ENCODE assay signal across 37 cellular contexts in the genomic region with DNA sequence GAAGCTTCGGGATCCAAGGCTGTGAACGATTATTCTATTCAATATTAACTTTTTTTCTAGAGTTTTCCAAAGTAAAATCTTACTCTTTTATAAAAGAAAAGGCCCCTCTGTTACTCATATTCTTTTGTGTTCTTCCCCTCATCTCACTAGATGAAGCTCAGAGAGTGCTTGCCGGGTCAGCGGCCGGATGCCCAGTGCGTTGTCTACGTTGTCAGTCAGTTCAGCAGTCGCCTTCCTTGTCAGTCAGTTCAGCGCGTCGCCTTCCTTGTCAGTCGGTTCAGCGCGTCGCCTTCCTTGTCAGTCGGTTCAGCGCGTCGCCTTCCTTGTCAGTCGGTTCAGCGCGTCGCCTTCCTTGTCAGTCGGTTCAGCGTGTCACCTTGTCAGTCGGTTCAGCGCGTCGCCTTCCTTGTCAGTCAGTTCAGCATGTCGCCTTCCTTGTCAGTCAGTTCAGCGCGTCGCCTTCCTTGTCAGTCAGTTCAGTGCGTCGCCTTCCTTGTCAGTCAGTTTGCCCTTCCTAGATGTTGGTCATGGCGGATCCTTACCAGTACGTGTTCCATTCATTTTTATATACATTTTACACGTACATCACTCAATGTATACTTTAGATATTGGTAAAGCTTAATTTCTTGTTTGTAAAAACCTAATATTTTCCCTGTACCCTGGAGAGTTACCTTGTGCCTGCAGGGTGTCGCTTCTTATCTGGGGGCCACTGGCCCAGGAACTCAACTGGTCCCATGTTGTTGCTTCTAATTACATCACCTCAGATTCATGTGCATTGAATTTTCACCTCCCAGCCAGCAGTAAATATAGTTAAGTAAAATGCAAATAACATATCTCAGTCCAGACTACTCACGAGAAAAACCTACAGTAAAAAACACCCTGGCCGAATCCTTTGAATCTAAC.
"Had no signal": no experiment of that assay in that cellular context is flagged by ENCODE, and none has a peak within 500 bp of the region (broad histone marks: within the 10 kb centered on the region; RNA-seq: fewer than 3 reads in every experiment).

No MANE protein-coding gene starts in this region.

- H3K4me1 Mint-ChIP-seq: activated B cell treated with CpG ODN at 0.5 μM for 24 hours; activated CD4-positive, alpha-beta T cell treated with anti-CD3 and anti-CD28 coated beads, Interleukin-2, amount 10 ng/mL, durations not matched to agents 24 days and 14 days; activated naive CD8-positive, alpha-beta T cell treated with anti-CD3 and anti-CD28 coated beads for 36 hours; activated T-helper 17 cell treated with anti-CD3 and anti-CD28 coated beads, Interleukin-2, amount 50 U/mL, for 72 hours had no signal

- H3K4me3 Mint-ChIP-seq: activated B cell treated with CpG ODN at 0.5 μM for 24 hours; activated CD4-positive, alpha-beta memory T cell treated with anti-CD3 and anti-CD28 coated beads for 36 hours; activated CD4-positive, alpha-beta T cell treated with anti-CD3 and anti-CD28 coated beads, Interleukin-2, amount 10 ng/mL, durations not matched to agents 24 days and 14 days; activated CD8-positive, alpha-beta T cell treated with anti-CD3 and anti-CD28 coated beads for 36 hours; activated naive CD4-positive, alpha-beta T cell treated with anti-CD3 and anti-CD28 coated beads for 36 hours; activated naive CD8-positive, alpha-beta T cell treated with anti-CD3 and anti-CD28 coated beads for 36 hours; activated T-cell treated with anti-CD3 and anti-CD28 coated beads, Interleukin-2, amount 50 U/mL, for 4 hours; activated T-cell treated with anti-CD3 and anti-CD28 coated beads, Interleukin-2, amount 50 U/mL, for 72 hours; activated T-helper 1 cell treated with anti-CD3 and anti-CD28 coated beads, Interleukin-12 subunit alpha, Interleukin-12 subunit beta, Interleukin-2, Interleukin-4 antibody, amounts not matched to agents 30 ng/mL and 10 ng/mL and 1 ng/mL, durations not matched to agents 14 hours and 24 hours and 36 hours; activated T-helper 17 cell treated with anti-CD3 and anti-CD28 coated beads, Interleukin-2, amount 50 U/mL, for 72 hours; T-helper 1 cell treated with Interleukin-12 subunit alpha and Interleukin-12 subunit beta and Interleukin-4 antibody, amounts not matched to agents 30 μg/mL and 1 μg/mL, for 36 hours; T-helper 2 cell treated with Interferon-gamma antibody and Interleukin-4, amounts not matched to agents 5 μg/mL and 100 μg/mL, for 36 hours had no signal

- H3K4me1 ChIP-seq: adrenal gland, body of pancreas, breast epithelium had no signal

- FAIRE-seq: astrocyte, TTC549 had no signal

- H3K27me3 Mint-ChIP-seq: activated B cell treated with CpG ODN at 0.5 μM for 24 hours; activated CD4-positive, alpha-beta T cell treated with anti-CD3 and anti-CD28 coated beads, Interleukin-2, amount 10 ng/mL, durations not matched to agents 24 days and 14 days; activated CD8-positive, alpha-beta T cell treated with anti-CD3 and anti-CD28 coated beads for 36 hours; activated naive CD8-positive, alpha-beta T cell treated with anti-CD3 and anti-CD28 coated beads for 36 hours had no signal

- H3K27me3 ChIP-seq: adrenal gland, body of pancreas, brain microvascular endothelial cell, breast epithelium had no signal

- H3K36me3 Mint-ChIP-seq: activated CD4-positive, alpha-beta memory T cell treated with anti-CD3 and anti-CD28 coated beads for 36 hours; activated naive CD4-positive, alpha-beta T cell treated with anti-CD3 and anti-CD28 coated beads, Interleukin-2, amount 50 U/mL, for 72 hours; activated naive CD8-positive, alpha-beta T cell treated with anti-CD3 and anti-CD28 coated beads for 36 hours had no signal

- H3K27ac Mint-ChIP-seq: activated B cell treated with CpG ODN at 0.5 μM for 24 hours; activated CD4-positive, alpha-beta memory T cell treated with anti-CD3 and anti-CD28 coated beads for 36 hours; activated CD4-positive, alpha-beta T cell treated with anti-CD3 and anti-CD28 coated beads, Interleukin-2, amount 10 ng/mL, durations not matched to agents 24 days and 14 days; activated CD8-positive, alpha-beta T cell treated with anti-CD3 and anti-CD28 coated beads for 36 hours; activated naive CD4-positive, alpha-beta T cell treated with anti-CD3 and anti-CD28 coated beads for 36 hours; activated naive CD4-positive, alpha-beta T cell treated with anti-CD3 and anti-CD28 coated beads, Interleukin-2, amount 50 U/mL, for 72 hours; activated naive CD8-positive, alpha-beta T cell treated with anti-CD3 and anti-CD28 coated beads for 36 hours; activated T-cell treated with anti-CD3 and anti-CD28 coated beads, Interleukin-2, amount 50 U/mL, for 72 hours; activated T-helper 1 cell treated with anti-CD3 and anti-CD28 coated beads, Interleukin-12 subunit alpha, Interleukin-12 subunit beta, Interleukin-2, Interleukin-4 antibody, amounts not matched to agents 30 ng/mL and 10 ng/mL and 1 ng/mL, durations not matched to agents 14 hours and 24 hours and 36 hours; activated T-helper 17 cell treated with anti-CD3 and anti-CD28 coated beads, Interleukin-2, amount 50 U/mL, for 72 hours; T-helper 1 cell treated with Interleukin-12 subunit alpha and Interleukin-12 subunit beta and Interleukin-4 antibody, amounts not matched to agents 30 μg/mL and 1 μg/mL, for 36 hours; T-helper 2 cell treated with Interferon-gamma antibody and Interleukin-4, amounts not matched to agents 5 μg/mL and 100 μg/mL, for 36 hours had no signal

- DNase-seq: activated B cell treated with CpG ODN at 0.5 μM for 24 hours; activated CD4-positive, alpha-beta memory T cell treated with anti-CD3 and anti-CD28 coated beads for 36 hours; activated CD4-positive, alpha-beta T cell treated with anti-CD3 and anti-CD28 coated beads for 4 hours; activated CD4-positive, alpha-beta T cell treated with anti-CD3 and anti-CD28 coated beads, Interleukin-2, amount 10 ng/mL, durations not matched to agents 24 days and 14 days; activated CD4-positive, alpha-beta T cell treated with anti-CD3 and anti-CD28 coated beads, Interleukin-2, amount 50 U/mL, for 1 hour; activated CD4-positive, alpha-beta T cell treated with anti-CD3 and anti-CD28 coated beads, Interleukin-2, amount 50 U/mL, for 4 hours; activated CD4-positive, CD25-positive, alpha-beta regulatory T cell treated with anti-CD3 and anti-CD28 coated beads, Interleukin-2, amount 50 U/mL, for 72 hours; activated CD8-positive, alpha-beta memory T cell treated with anti-CD3 and anti-CD28 coated beads, Interleukin-2, amount 50 U/mL, for 4 hours; activated CD8-positive, alpha-beta T cell treated with anti-CD3 and anti-CD28 coated beads for 36 hours; activated effector memory CD4-positive, alpha-beta T cell treated with anti-CD3 and anti-CD28 coated beads, Interleukin-2, amount 50 U/mL, for 16 hours; activated gamma-delta T cell treated with Interleukin-2 at 50 U/mL for 16 hours; activated naive CD4-positive, alpha-beta T cell; activated naive CD4-positive, alpha-beta T cell treated with anti-CD3 and anti-CD28 coated beads for 36 hours; activated naive CD4-positive, alpha-beta T cell treated with anti-CD3 and anti-CD28 coated beads, Interleukin-2, amount 50 U/mL, for 16 hours; activated naive CD8-positive, alpha-beta T cell treated with anti-CD3 and anti-CD28 coated beads for 36 hours; activated T-cell treated with anti-CD3 and anti-CD28 coated beads for 4 hours; activated T-cell treated with anti-CD3 and anti-CD28 coated beads, Interleukin-2, amount 50 U/mL, for 1 hour; activated T-cell treated with anti-CD3 and anti-CD28 coated beads, Interleukin-2, amount 50 U/mL, for 4 hours; activated T-cell treated with anti-CD3 and anti-CD28 coated beads, Interleukin-2, amount 50 U/mL, for 72 hours; adrenal gland; amniotic stem cell; aorta; body of pancreas; brain microvascular endothelial cell; central memory CD4-positive, alpha-beta T cell; T-helper 1 cell; T-helper 2 cell; T-helper 9 cell had no signal

- H3K9me3 ChIP-seq: adrenal gland, body of pancreas, breast epithelium had no signal

- H3K9me3 Mint-ChIP-seq: activated B cell treated with CpG ODN at 0.5 μM for 24 hours; activated CD4-positive, alpha-beta memory T cell treated with anti-CD3 and anti-CD28 coated beads for 36 hours; activated CD4-positive, alpha-beta T cell treated with anti-CD3 and anti-CD28 coated beads, Interleukin-2, amount 10 ng/mL, durations not matched to agents 24 days and 14 days; activated CD8-positive, alpha-beta T cell treated with anti-CD3 and anti-CD28 coated beads for 36 hours; activated naive CD4-positive, alpha-beta T cell treated with anti-CD3 and anti-CD28 coated beads for 36 hours; activated naive CD4-positive, alpha-beta T cell treated with anti-CD3 and anti-CD28 coated beads, Interleukin-2, amount 50 U/mL, for 72 hours; activated naive CD8-positive, alpha-beta T cell treated with anti-CD3 and anti-CD28 coated beads for 36 hours; activated T-cell treated with anti-CD3 and anti-CD28 coated beads, Interleukin-2, amount 50 U/mL, for 4 hours; activated T-cell treated with anti-CD3 and anti-CD28 coated beads, Interleukin-2, amount 50 U/mL, for 72 hours; activated T-helper 1 cell treated with anti-CD3 and anti-CD28 coated beads, Interleukin-12 subunit alpha, Interleukin-12 subunit beta, Interleukin-2, Interleukin-4 antibody, amounts not matched to agents 30 ng/mL and 10 ng/mL and 1 ng/mL, durations not matched to agents 14 hours and 24 hours and 36 hours; activated T-helper 17 cell treated with anti-CD3 and anti-CD28 coated beads, Interleukin-2, amount 50 U/mL, for 72 hours; T-helper 1 cell treated with Interleukin-12 subunit alpha and Interleukin-12 subunit beta and Interleukin-4 antibody, amounts not matched to agents 30 μg/mL and 1 μg/mL, for 36 hours; T-helper 2 cell treated with Interferon-gamma antibody and Interleukin-4, amounts not matched to agents 5 μg/mL and 100 μg/mL, for 36 hours had no signal

- H3K4me3 ChIP-seq: adrenal gland, body of pancreas, breast epithelium had no signal

- H3K27ac ChIP-seq: adrenal gland, body of pancreas, brain microvascular endothelial cell, VCaP had no signal

- H3K36me3 ChIP-seq: adrenal gland, brain microvascular endothelial cell, breast epithelium had no signal

- ATAC-seq: activated CD8-positive, alpha-beta T cell treated with anti-CD3 and anti-CD28 coated beads for 36 hours; activated naive CD4-positive, alpha-beta T cell treated with anti-CD3 and anti-CD28 coated beads, Interleukin-2, amount 50 U/mL, for 72 hours; activated T-cell treated with anti-CD3 and anti-CD28 coated beads, Interleukin-2, amount 50 U/mL, for 4 hours; activated T-cell treated with anti-CD3 and anti-CD28 coated beads, Interleukin-2, amount 50 U/mL, for 72 hours; activated T-helper 17 cell treated with anti-CD3 and anti-CD28 coated beads, Interleukin-2, amount 50 U/mL, for 72 hours; body of pancreas had no signal
